1 cellular context compared by ENCODE assay signal in the genomic region with DNA sequence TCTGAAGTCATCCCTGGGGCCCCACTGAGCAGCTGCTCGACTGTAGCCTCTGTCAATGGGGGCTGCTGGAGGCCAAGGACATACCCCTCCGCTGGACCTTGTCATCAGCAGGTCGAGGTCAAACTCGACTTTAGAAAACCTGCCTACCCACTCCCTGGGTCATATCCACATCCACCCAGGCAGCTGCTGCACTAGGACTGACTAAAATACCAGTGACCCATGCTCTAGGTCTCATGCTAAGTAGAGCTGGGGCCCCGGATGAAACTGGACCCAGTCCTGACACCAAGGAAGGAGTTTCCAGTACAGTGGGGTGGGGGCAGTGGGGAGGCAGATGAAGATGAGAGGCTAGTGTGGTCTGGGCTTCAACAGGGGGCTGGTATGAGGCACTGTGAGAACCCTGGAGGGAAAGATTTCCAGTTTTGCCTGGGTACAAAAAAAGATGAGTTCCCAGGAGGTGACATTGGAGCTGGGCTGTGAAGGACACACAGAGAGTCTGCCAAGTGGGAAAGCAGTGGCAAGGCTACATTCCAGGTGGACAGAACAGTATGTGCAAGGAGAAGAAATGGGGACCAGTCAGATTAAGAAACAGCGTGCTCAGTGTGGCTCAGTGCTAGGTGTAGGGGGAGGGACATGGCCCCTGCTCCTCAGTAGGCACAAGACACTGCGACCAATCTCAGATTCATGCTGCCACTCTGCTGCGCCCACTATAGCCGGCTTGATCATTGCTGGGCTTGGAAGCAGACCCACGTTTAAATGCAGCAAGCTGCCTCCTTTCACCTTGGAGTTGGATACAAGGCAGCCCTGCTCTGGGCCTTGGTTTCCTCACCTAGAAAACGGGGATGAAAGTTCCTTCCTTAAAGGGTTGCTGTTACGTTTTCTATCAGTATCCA.
TF ChIP-seq lines count a peak whose summit lies in the region.

No MANE protein-coding gene starts in this region.

TF ChIP-seq in H1, 55 proteins besides CTCF, POLR2A, EP300 and RAD21:
- TF ChIP-seq, protein P1, sequence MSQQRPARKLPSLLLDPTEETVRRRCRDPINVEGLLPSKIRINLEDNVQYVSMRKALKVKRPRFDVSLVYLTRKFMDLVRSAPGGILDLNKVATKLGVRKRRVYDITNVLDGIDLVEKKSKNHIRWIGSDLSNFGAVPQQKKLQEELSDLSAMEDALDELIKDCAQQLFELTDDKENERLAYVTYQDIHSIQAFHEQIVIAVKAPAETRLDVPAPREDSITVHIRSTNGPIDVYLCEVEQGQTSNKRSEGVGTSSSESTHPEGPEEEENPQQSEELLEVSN (IDR thresholded peaks at IDR 0.05): no peak
- peak; percentile 45 for TF ChIP-seq POLR2AphosphoS5 (IDR thresholded peaks at IDR 0.05; ENCODE audit: low read depth, low read length)
